20 cellular contexts compared by ENCODE assay signal in the genomic region with DNA sequence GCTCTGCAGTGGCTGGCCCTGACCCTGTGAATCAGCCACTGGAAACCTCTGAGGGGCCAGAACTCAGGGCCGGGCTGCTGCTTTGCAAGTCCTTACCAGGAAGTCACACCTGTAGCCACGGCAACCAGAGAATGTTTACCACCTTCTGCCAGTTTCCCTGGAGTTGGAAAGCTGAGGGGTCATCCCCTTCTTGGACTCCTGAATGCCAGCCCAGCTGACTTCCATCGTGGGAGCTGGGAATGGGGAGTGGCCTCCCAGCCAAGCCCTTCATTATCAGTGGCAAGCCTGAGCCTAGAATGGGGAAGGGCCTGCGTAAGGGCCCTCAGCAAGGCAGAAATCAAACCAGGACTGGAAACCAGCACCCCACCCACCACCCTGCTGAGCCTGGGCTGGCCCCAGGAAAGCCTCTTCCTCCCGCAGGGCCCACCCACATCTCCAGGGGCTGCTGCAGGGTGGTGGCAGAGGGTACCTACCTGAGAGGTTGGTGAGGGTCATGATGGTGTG. TPM values are rescaled to one million over a fixed set of nuclear protein-coding genes. Genes with fewer than 3 reads are reported as not detected.
DNase-seq lines count a peak whose midpoint lies in the region; ATAC-seq and TF ChIP-seq lines count a peak whose summit lies in the region.
"Had no signal": no experiment of that assay in that cellular context is flagged by ENCODE, and none has a peak within 500 bp of the region (broad histone marks: within the 10 kb centered on the region; RNA-seq: fewer than 3 reads in every experiment).

No MANE protein-coding gene starts in this region.

- TF ChIP-seq CTCF in AG10803 (conservative IDR thresholded peaks at IDR 0.05; ENCODE audit: low read length) = no peak
- TF ChIP-seq CTCF in H9 (conservative IDR thresholded peaks at IDR 0.05) = no peak
- no peak for TF ChIP-seq CTCF in endothelial cell (IDR thresholded peaks at IDR 0.05; ENCODE audit: unreplicated experiment)
- TF ChIP-seq CTCF in tibial artery (IDR thresholded peaks at IDR 0.05) = no peak

- H3K4me1 ChIP-seq in H9 (ENCODE audit: insufficient read depth, low read length) (peaks cover 3% of the 10 kb centered on the region; the same call in 1 of the 2 replicates), mesenchymal stem cell (ENCODE audit: control insufficient read depth, insufficient read depth, low read depth, low read length) (peaks cover 2% of the 10 kb centered on the region), tibial artery (no peaks in the 10 kb centered on the region)
- H3K4me1 ChIP-seq: uterus had no signal

- H3K9ac ChIP-seq in H9 (ENCODE audit: extremely low read depth, insufficient read length, low read length) (no peak overlapping the region), mesenchymal stem cell (ENCODE audit: low read length) (no peak overlapping the region)
- H3K9ac ChIP-seq: KMS-11 had no signal

- H3K79me2 ChIP-seq in H9 (ENCODE audit: insufficient read depth, low read length) = no peaks in the 10 kb centered on the region

- peaks cover 2% of the 10 kb centered on the region for H3K23me2 ChIP-seq in H9 (ENCODE audit: insufficient read length, low read depth, low read length, poor library complexity, severe bottlenecking)

- H3K9me3 ChIP-seq in H9 (ENCODE audit: control insufficient read depth, low read depth, low read length) (no peaks in the 10 kb centered on the region), mesenchymal stem cell (ENCODE audit: control insufficient read depth, low read length) (no peaks in the 10 kb centered on the region), tibial artery (no peaks in the 10 kb centered on the region)
- H3K9me3 ChIP-seq: uterus had no signal

- H2BK120ac ChIP-seq in H9 (ENCODE audit: low read depth, low read length, poor library complexity, severe bottlenecking) = no peak overlapping the region
- H2BK120ac ChIP-seq in mesenchymal stem cell (ENCODE audit: low read depth, low read length) = no peak overlapping the region

- no peak overlapping the region for H2AK5ac ChIP-seq in H9 (ENCODE audit: insufficient read length, low read length)
- no peak overlapping the region for H2AK5ac ChIP-seq in mesenchymal stem cell (ENCODE audit: low read length, severe bottlenecking)

- no peak overlapping the region for H2BK12ac ChIP-seq in H9 (ENCODE audit: insufficient read length, low read depth, low read length)
- no peak overlapping the region for H2BK12ac ChIP-seq in mesenchymal stem cell (ENCODE audit: low read length in 2 of 2)

- no peak for ATAC-seq in HG03342 (IDR thresholded peaks at IDR 0.05; ENCODE audit: unreplicated experiment)
- ATAC-seq: CD8-positive, alpha-beta T cell; left ventricle myocardium superior had no signal

- H3K14ac ChIP-seq in H9 (ENCODE audit: insufficient read depth, low read length) = no peak overlapping the region; the same call in 1 of the 2 replicates
- no peak overlapping the region for H3K14ac ChIP-seq in mesenchymal stem cell (ENCODE audit: low read length in 2 of 2)

- no CpG with 5 or more reads among the region's 5 CpGs for WGBS in H9 (ENCODE audit: extremely low coverage, insufficient read length, low lambda C conversion rate)
- 52% methylated on average over 4 of the region's 5 CpGs for WGBS in mesenchymal stem cell

- no peak overlapping the region for H3K27ac Mint-ChIP-seq in H9
- no peak overlapping the region for H3K27ac Mint-ChIP-seq in endothelial cell (ENCODE audit: unreplicated experiment)
- H3K27ac Mint-ChIP-seq: CD8-positive, alpha-beta T cell had no signal

- no peaks in the 10 kb centered on the region; the same call in 1 of the 2 replicates for H3K27me3 ChIP-seq in H9 (ENCODE audit: insufficient read depth, low read length)
- peaks cover 80 to 85% of the 10 kb centered on the region in 2 experiments for H3K27me3 ChIP-seq in mesenchymal stem cell (ENCODE audit: control insufficient read depth in 1 of 2, insufficient read depth in 1 of 2, low read length in 2 of 2)
- peaks cover 0 to 31% of the 10 kb centered on the region in 2 donors for H3K27me3 ChIP-seq in tibial artery
- H3K27me3 ChIP-seq: uterus had no signal

- peaks cover 6 to 7% of the 10 kb centered on the region in 2 experiments; a peak in 3 of 4 replicates for H3K4me1 Mint-ChIP-seq in H9
- H3K4me1 Mint-ChIP-seq in endothelial cell (ENCODE audit: unreplicated experiment) = peaks cover 5% of the 10 kb centered on the region

- no peaks in the 10 kb centered on the region for H3K9me3 Mint-ChIP-seq in H9
- no peaks in the 10 kb centered on the region for H3K9me3 Mint-ChIP-seq in endothelial cell (ENCODE audit: unreplicated experiment)
- H3K9me3 Mint-ChIP-seq: CD8-positive, alpha-beta T cell had no signal

- H4K91ac ChIP-seq in H9 (ENCODE audit: insufficient read length, low read depth, low read length) = no peak overlapping the region
- no peak overlapping the region for H4K91ac ChIP-seq in mesenchymal stem cell (ENCODE audit: low read length)

- H3K4me3 Mint-ChIP-seq in H9 = no peak overlapping the region
- H3K4me3 Mint-ChIP-seq in endothelial cell (ENCODE audit: unreplicated experiment) = no peak overlapping the region
- H3K4me3 Mint-ChIP-seq: CD8-positive, alpha-beta T cell had no signal

- H3K4me3 ChIP-seq in AG10803 (ENCODE audit: low read length) (no peak overlapping the region), mesenchymal stem cell (ENCODE audit: insufficient read depth in 1 of 2, low read depth in 1 of 2, low read length in 2 of 2) (no peak overlapping the region), tibial artery (no peak overlapping the region)
- H3K4me3 ChIP-seq: skin epidermis, uterus had no signal

- intact Hi-C loops in tibial artery (cut with DNase I; ENCODE audit: low total_unique reads) = no loop called here

- peak overlapping the region; percentile 66 for H3K18ac ChIP-seq in H9 (ENCODE audit: insufficient read length, low read depth, low read length)
- H3K18ac ChIP-seq in mesenchymal stem cell (ENCODE audit: low read depth in 1 of 2, low read length in 2 of 2) = no peak overlapping the region

- H2BK5ac ChIP-seq in H9 (ENCODE audit: insufficient read length, low read length) = no peak overlapping the region
- H2BK5ac ChIP-seq in mesenchymal stem cell (ENCODE audit: low read depth, low read length, poor library complexity, severe bottlenecking) = no peak overlapping the region

- H3K23ac ChIP-seq in H9 (ENCODE audit: insufficient read length, low read depth, low read length) (no peak overlapping the region), mesenchymal stem cell (ENCODE audit: low read length in 2 of 2) (no peak overlapping the region)

- DNase-seq in AG10803 (ENCODE audit: low read depth) (peak; percentile 2), H9 (peak; percentile 73), endothelial cell (ENCODE audit: low spot score) (peak; percentile 55), mesenchymal stem cell (peak; percentile 53), tibial artery (no peak), NCI-H2081 (lab: John Stamatoyannopoulos, UW) (no peak), SHP77 treated with DMSO at 0.1 percent for 48 hours (lab: John Stamatoyannopoulos, UW) (no peak)
- DNase-seq: activated CD4-positive, alpha-beta T cell treated with anti-CD3 and anti-CD28 coated beads, Interleukin-2, amount 50 U/mL, for 4 hours; activated naive CD4-positive, alpha-beta T cell treated with Interleukin-2 at 50 U/mL for 16 hours; CD8-positive, alpha-beta T cell; left ventricle myocardium superior; NCI-H1092 treated with DMSO at 0.1 percent for 48 hours; NCI-H2171 treated with DMSO at 0.1 percent for 48 hours; stimulated activated CD4-positive, alpha-beta T cell treated with anti-CD3 and anti-CD28 coated beads, Interleukin-4, amount 100 ng/mL, for 4 hours; uterus had no signal

- H2BK15ac ChIP-seq in H9 (ENCODE audit: low read depth, low read length) (no peak overlapping the region), mesenchymal stem cell (ENCODE audit: low read depth, poor library complexity, severe bottlenecking) (no peak overlapping the region)

- no peaks in the 10 kb centered on the region; a peak in 1 of 7 replicates for H3K36me3 Mint-ChIP-seq in H9 (ENCODE audit: insufficient read depth in 1 of 3, low read depth in 3 of 3)
- H3K36me3 Mint-ChIP-seq in endothelial cell (ENCODE audit: low read depth, unreplicated experiment) = no peaks in the 10 kb centered on the region
- H3K36me3 Mint-ChIP-seq: CD8-positive, alpha-beta T cell had no signal

- no peak overlapping the region for H4K5ac ChIP-seq in H9 (ENCODE audit: insufficient read length, low read depth, low read length)

- no peaks in the 10 kb centered on the region for H4K20me1 ChIP-seq in H9 (ENCODE audit: control insufficient read depth, insufficient read depth, insufficient read length)

- H3K27me3 Mint-ChIP-seq in H9 (ENCODE audit: low read depth) (peaks cover 36% of the 10 kb centered on the region), endothelial cell (ENCODE audit: unreplicated experiment) (peaks cover 3% of the 10 kb centered on the region)

- H3K4ac ChIP-seq in H9 (ENCODE audit: low read depth, low read length) (no peak overlapping the region), mesenchymal stem cell (ENCODE audit: low read depth in 1 of 2, low read length in 2 of 2) (no peak overlapping the region)

- H3K79me1 ChIP-seq in H9 (ENCODE audit: insufficient read depth, low read depth, low read length, poor library complexity, severe bottlenecking) (no peaks in the 10 kb centered on the region), mesenchymal stem cell (replicated peaks; ENCODE audit: low read length, poor library complexity, severe bottlenecking) (no peaks in the 10 kb centered on the region)

- no peak overlapping the region for H2BK20ac ChIP-seq in H9 (ENCODE audit: low read depth, low read length, poor library complexity, severe bottlenecking)

- H3K36me3 ChIP-seq in mesenchymal stem cell (ENCODE audit: control insufficient read depth in 1 of 2, insufficient read depth in 2 of 2, low read depth in 1 of 2, low read length in 2 of 2) = no peaks in the 10 kb centered on the region
- no peaks in the 10 kb centered on the region for H3K36me3 ChIP-seq in tibial artery
- H3K36me3 ChIP-seq: uterus had no signal

- no peak overlapping the region for H3K56ac ChIP-seq in H9 (ENCODE audit: insufficient read length, low read depth, low read length)

- H3K27ac ChIP-seq in H9 (ENCODE audit: insufficient read length, low read depth, low read length) = no peak overlapping the region
- no peak overlapping the region for H3K27ac ChIP-seq in mesenchymal stem cell (ENCODE audit: low read length, poor library complexity, severe bottlenecking)
- H3K27ac ChIP-seq in tibial artery = no peak overlapping the region
- H3K27ac ChIP-seq: KMS-11, skin epidermis, uterus had no signal

- H3K4me2 ChIP-seq in H9 (ENCODE audit: insufficient read depth, insufficient read length, low read length) (no peak overlapping the region), mesenchymal stem cell (ENCODE audit: low read length, poor library complexity, severe bottlenecking) (no peak overlapping the region)
- H3K4me2 ChIP-seq: KMS-11 had no signal

- no peak overlapping the region for H3T11ph ChIP-seq in H9 (ENCODE audit: low read length)

- H2AFZ ChIP-seq in H9 (ENCODE audit: low read length) (no peak overlapping the region), mesenchymal stem cell (ENCODE audit: low read depth, low read length) (no peak overlapping the region)

- H4K8ac ChIP-seq in H9 (replicated peaks; ENCODE audit: insufficient read length, low read depth, low read length) (no peak overlapping the region), mesenchymal stem cell (ENCODE audit: low read length) (no peak overlapping the region)

RNA-seq across cellular contexts. Expression of a gene that starts 6.5 kb away (rescaled TPM):
- total RNA-seq in H9 (2021) (0.07 and 0.13 TPM in 2 replicates), endothelial cell (ENCODE audit: unreplicated experiment) (0.38 TPM)
- not detected for polyA plus RNA-seq in mesenchymal stem cell (2013, experiment 1 of 2)
- polyA plus RNA-seq in mesenchymal stem cell (2013, experiment 2 of 2) = not detected
- polyA plus RNA-seq: AG04450, aorta had no signal

Comparison
In these comparisons a context has a peak if more than half of its experiments do, and no peak if none do; other contexts are left out.
1. DNase-seq: peak in AG10803 (single experiment), H9 (single experiment), endothelial cell (single experiment) and mesenchymal stem cell (single experiment); none in tibial artery (0 of 2), NCI-H2081 (0 of 2) and SHP77 treated with DMSO at 0.1 percent for 48 hours (single experiment).